15 cellular contexts compared by ENCODE assay signal in the genomic region with DNA sequence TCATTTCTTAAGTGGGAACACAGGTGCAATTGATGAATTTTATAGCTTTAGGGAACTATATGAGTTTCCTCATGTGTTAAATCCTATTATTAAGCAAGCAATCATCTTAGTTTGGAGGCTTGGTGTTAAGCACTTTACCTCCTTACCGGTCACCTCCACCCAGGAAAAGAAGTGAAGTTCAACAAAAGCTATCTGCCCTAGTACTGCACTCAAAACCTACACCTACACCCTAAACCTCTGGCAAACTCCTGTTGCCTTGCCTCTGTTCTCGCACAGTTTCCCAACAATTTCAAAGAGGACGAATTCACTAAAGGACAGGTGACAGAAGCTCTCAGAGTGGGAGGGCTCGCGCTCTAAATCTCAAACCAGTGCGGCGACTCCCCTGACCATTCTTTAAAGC.
A peak's percentile ranks its signal among the peaks of the same experiment; 100 is the strongest.
DNase-seq lines count a peak whose midpoint lies in the region; ATAC-seq and TF ChIP-seq lines count a peak whose summit lies in the region.
"Had no signal": no experiment of that assay in that cellular context is flagged by ENCODE, and none has a peak within 500 bp of the region (broad histone marks: within the 10 kb centered on the region; RNA-seq: fewer than 3 reads in every experiment).

No MANE protein-coding gene starts in this region.

- ATAC-seq in activated T-helper 17 cell treated with anti-CD3 and anti-CD28 coated beads, Interleukin-2, amount 50 U/mL, for 72 hours (replicated peaks): no peak
- no peak for ATAC-seq in HG02981 (IDR thresholded peaks at IDR 0.05; ENCODE audit: unreplicated experiment)
- ATAC-seq: activated CD8-positive, alpha-beta memory T cell treated with anti-CD3 and anti-CD28 coated beads, Interleukin-2, amount 10 ng/mL, durations not matched to agents 7 days and 5 days; CD8-positive, alpha-beta T cell had no signal

- CTCF ChIA-PET in activated naive CD4-positive, alpha-beta T cell treated with anti-CD3 and anti-CD28 coated beads, Interleukin-2, amount 10 ng/mL, durations not matched to agents 7 days and 5 days (lab: Charles Lee): no interaction called here

- H3K27ac ChIP-seq in iPS DF 6.9 (ENCODE audit: low read length) (no peak overlapping the region), parathyroid adenoma (peak overlapping the region; percentile 44)
- H3K27ac ChIP-seq: epithelial cell of prostate had no signal

- peak overlapping the region; percentile 41 for H3K4me3 Mint-ChIP-seq in activated T-helper 17 cell treated with anti-CD3 and anti-CD28 coated beads, Interleukin-2, amount 50 U/mL, for 72 hours
- no peak overlapping the region for H3K4me3 Mint-ChIP-seq in activated naive CD4-positive, alpha-beta T cell treated with anti-CD3 and anti-CD28 coated beads, Interleukin-2, amount 10 ng/mL, durations not matched to agents 7 days and 5 days
- H3K4me3 Mint-ChIP-seq: activated CD8-positive, alpha-beta memory T cell treated with anti-CD3 and anti-CD28 coated beads, Interleukin-2, amount 10 ng/mL, durations not matched to agents 7 days and 5 days; CD8-positive, alpha-beta T cell had no signal

- H3K4me3 ChIP-seq in iPS DF 6.9 (ENCODE audit: low read length): peak overlapping the region; percentile 86; the same call in 1 of the 2 replicates
- H3K4me3 ChIP-seq in parathyroid adenoma (ENCODE audit: low read depth, low read length): no peak overlapping the region

- H3K9ac ChIP-seq in parathyroid adenoma: no peak overlapping the region

- TF ChIP-seq CTCF in parathyroid adenoma (IDR thresholded peaks at IDR 0.05): no peak

- H3K9me3 ChIP-seq in iPS DF 6.9 (ENCODE audit: control insufficient read depth, insufficient read depth, low read length): no peaks in the 10 kb centered on the region
- no peaks in the 10 kb centered on the region for H3K9me3 ChIP-seq in parathyroid adenoma (ENCODE audit: control insufficient read depth, low read length)

- no peaks in the 10 kb centered on the region for H3K36me3 Mint-ChIP-seq in activated T-helper 17 cell treated with anti-CD3 and anti-CD28 coated beads, Interleukin-2, amount 50 U/mL, for 72 hours (ENCODE audit: low read depth)
- H3K36me3 Mint-ChIP-seq in activated naive CD4-positive, alpha-beta T cell treated with anti-CD3 and anti-CD28 coated beads, Interleukin-2, amount 10 ng/mL, durations not matched to agents 7 days and 5 days: no peaks in the 10 kb centered on the region
- H3K36me3 Mint-ChIP-seq: activated CD8-positive, alpha-beta memory T cell treated with anti-CD3 and anti-CD28 coated beads, Interleukin-2, amount 10 ng/mL, durations not matched to agents 7 days and 5 days; CD8-positive, alpha-beta T cell had no signal

- no peaks in the 10 kb centered on the region for H3K36me3 ChIP-seq in iPS DF 6.9 (ENCODE audit: control insufficient read depth, insufficient read depth, low read length)
- H3K36me3 ChIP-seq in parathyroid adenoma (ENCODE audit: control insufficient read depth, insufficient read depth, low read length): no peaks in the 10 kb centered on the region

- H2AFZ ChIP-seq in parathyroid adenoma: peak overlapping the region; percentile 88

- peak; percentile 2 for DNase-seq in H4 (ENCODE audit: low spot score)
- DNase-seq in iPS DF 6.9 (ENCODE audit: low read depth, low spot score): no peak
- no peak for DNase-seq in NCI-H2196 (lab: John Stamatoyannopoulos, UW; ENCODE audit: unreplicated experiment)
- no peak for DNase-seq in activated naive CD4-positive, alpha-beta T cell treated with anti-CD3 and anti-CD28 coated beads, Interleukin-2, amount 10 ng/mL, durations not matched to agents 7 days and 5 days
- no peak for DNase-seq in NCI-H2196 treated with DMSO at 0.1 percent for 48 hours (lab: John Stamatoyannopoulos, UW; ENCODE audit: unreplicated experiment)
- DNase-seq: activated CD8-positive, alpha-beta memory T cell treated with anti-CD3 and anti-CD28 coated beads, Interleukin-2, amount 10 ng/mL, durations not matched to agents 7 days and 5 days; amniotic stem cell; CD8-positive, alpha-beta T cell; KG1; NCI-H2081 treated with DMSO at 0.1 percent for 48 hours; T-helper 9 cell had no signal

- no peaks in the 10 kb centered on the region for H3K9me3 Mint-ChIP-seq in activated T-helper 17 cell treated with anti-CD3 and anti-CD28 coated beads, Interleukin-2, amount 50 U/mL, for 72 hours
- no peaks in the 10 kb centered on the region for H3K9me3 Mint-ChIP-seq in activated naive CD4-positive, alpha-beta T cell treated with anti-CD3 and anti-CD28 coated beads, Interleukin-2, amount 10 ng/mL, durations not matched to agents 7 days and 5 days
- H3K9me3 Mint-ChIP-seq: CD8-positive, alpha-beta T cell had no signal

- no peaks in the 10 kb centered on the region for H3K79me2 ChIP-seq in parathyroid adenoma

- H3K27me3 Mint-ChIP-seq in activated T-helper 17 cell treated with anti-CD3 and anti-CD28 coated beads, Interleukin-2, amount 50 U/mL, for 72 hours: no peaks in the 10 kb centered on the region
- H3K27me3 Mint-ChIP-seq in activated naive CD4-positive, alpha-beta T cell treated with anti-CD3 and anti-CD28 coated beads, Interleukin-2, amount 10 ng/mL, durations not matched to agents 7 days and 5 days: no peaks in the 10 kb centered on the region
- H3K27me3 Mint-ChIP-seq: activated CD8-positive, alpha-beta memory T cell treated with anti-CD3 and anti-CD28 coated beads, Interleukin-2, amount 10 ng/mL, durations not matched to agents 7 days and 5 days had no signal

- no peak overlapping the region for H3K4me2 ChIP-seq in parathyroid adenoma (ENCODE audit: low read length)

- no peak overlapping the region for H3K27ac Mint-ChIP-seq in activated T-helper 17 cell treated with anti-CD3 and anti-CD28 coated beads, Interleukin-2, amount 50 U/mL, for 72 hours
- no peak overlapping the region for H3K27ac Mint-ChIP-seq in activated naive CD4-positive, alpha-beta T cell treated with anti-CD3 and anti-CD28 coated beads, Interleukin-2, amount 10 ng/mL, durations not matched to agents 7 days and 5 days
- H3K27ac Mint-ChIP-seq: activated CD8-positive, alpha-beta memory T cell treated with anti-CD3 and anti-CD28 coated beads, Interleukin-2, amount 10 ng/mL, durations not matched to agents 7 days and 5 days; CD8-positive, alpha-beta T cell had no signal

- no peaks in the 10 kb centered on the region for H3K4me1 Mint-ChIP-seq in activated T-helper 17 cell treated with anti-CD3 and anti-CD28 coated beads, Interleukin-2, amount 50 U/mL, for 72 hours
- H3K4me1 Mint-ChIP-seq in activated naive CD4-positive, alpha-beta T cell treated with anti-CD3 and anti-CD28 coated beads, Interleukin-2, amount 10 ng/mL, durations not matched to agents 7 days and 5 days: no peaks in the 10 kb centered on the region
- H3K4me1 Mint-ChIP-seq: activated CD8-positive, alpha-beta memory T cell treated with anti-CD3 and anti-CD28 coated beads, Interleukin-2, amount 10 ng/mL, durations not matched to agents 7 days and 5 days had no signal

- WGBS in iPS DF 6.9 (ENCODE audit: insufficient coverage, insufficient read length): no CpG with 5 or more reads among the region's 7 CpGs

- H3K27me3 ChIP-seq in iPS DF 6.9 (ENCODE audit: control insufficient read depth, insufficient read depth, low read length): no peaks in the 10 kb centered on the region
- H3K27me3 ChIP-seq in parathyroid adenoma (ENCODE audit: control insufficient read depth, insufficient read depth, low read length): no peaks in the 10 kb centered on the region

- H3K4me1 ChIP-seq in iPS DF 6.9 (ENCODE audit: control insufficient read depth, insufficient read depth, low read length) (no peaks in the 10 kb centered on the region), parathyroid adenoma (no peaks in the 10 kb centered on the region)
